Comparison of ENCODE assay signal across 16 cellular contexts in genomic region chr4:143363332-143363731, GRCh38.
"Had no signal": no experiment of that assay in that cellular context is flagged by ENCODE, and none has a peak within 500 bp of the region (broad histone marks: within the 10 kb centered on the region; RNA-seq: fewer than 3 reads in every experiment).

No MANE protein-coding gene starts in this region.

- H3K27me3 ChIP-seq: gastrocnemius medialis, thyroid gland had no signal

- ATAC-seq: activated naive CD8-positive, alpha-beta T cell treated with anti-CD3 and anti-CD28 coated beads, Interleukin-2, amount 50 U/mL, for 24 hours; gastrocnemius medialis had no signal

- H3K27ac ChIP-seq: thyroid gland had no signal

- H3K4me3 Mint-ChIP-seq: activated CD4-positive, alpha-beta T cell treated with anti-CD3 and anti-CD28 coated beads, Interleukin-2, amount 10 ng/mL, durations not matched to agents 24 days and 14 days; activated CD8-positive, alpha-beta T cell treated with anti-CD3 and anti-CD28 coated beads for 36 hours; activated naive CD4-positive, alpha-beta T cell treated with anti-CD3 and anti-CD28 coated beads, Interleukin-2, amount 10 ng/mL, durations not matched to agents 7 days and 5 days; activated naive CD8-positive, alpha-beta T cell treated with anti-CD3 and anti-CD28 coated beads, Interleukin-2, amount 50 U/mL, for 24 hours; activated T-cell treated with anti-CD3 and anti-CD28 coated beads, Interleukin-2, amount 50 U/mL, for 24 hours; nephron had no signal

- H3K9me3 Mint-ChIP-seq: activated naive CD4-positive, alpha-beta T cell treated with anti-CD3 and anti-CD28 coated beads, Interleukin-2, amount 10 ng/mL, durations not matched to agents 7 days and 5 days; activated T-cell treated with anti-CD3 and anti-CD28 coated beads, Interleukin-2, amount 50 U/mL, for 24 hours; nephron had no signal

- H3K27me3 Mint-ChIP-seq: activated CD8-positive, alpha-beta T cell treated with anti-CD3 and anti-CD28 coated beads for 36 hours; activated naive CD4-positive, alpha-beta T cell treated with anti-CD3 and anti-CD28 coated beads, Interleukin-2, amount 10 ng/mL, durations not matched to agents 7 days and 5 days; activated naive CD8-positive, alpha-beta T cell treated with anti-CD3 and anti-CD28 coated beads, Interleukin-2, amount 50 U/mL, for 24 hours; activated T-cell treated with anti-CD3 and anti-CD28 coated beads, Interleukin-2, amount 50 U/mL, for 24 hours had no signal

- H3K9me3 ChIP-seq: gastrocnemius medialis, thyroid gland had no signal

- DNase-seq: activated CD4-positive, alpha-beta T cell treated with anti-CD3 and anti-CD28 coated beads, Interleukin-2, amount 10 ng/mL, durations not matched to agents 24 days and 14 days; activated CD4-positive, CD25-positive, alpha-beta regulatory T cell; activated effector memory CD4-positive, alpha-beta T cell treated with Interleukin-2 at 50 U/mL for 16 hours; activated naive CD4-positive, alpha-beta T cell treated with anti-CD3 and anti-CD28 coated beads, Interleukin-2, amount 10 ng/mL, durations not matched to agents 7 days and 5 days; activated naive CD8-positive, alpha-beta T cell treated with anti-CD3 and anti-CD28 coated beads, Interleukin-2, amount 50 U/mL, for 24 hours; activated T-cell treated with anti-CD3 and anti-CD28 coated beads, Interleukin-2, amount 50 U/mL, for 24 hours; anterior cingulate cortex; effector CD4-positive, alpha-beta T cell; gastrocnemius medialis; nucleus accumbens; retina; T-helper 9 cell; thyroid gland had no signal

- H3K36me3 Mint-ChIP-seq: activated naive CD4-positive, alpha-beta T cell treated with anti-CD3 and anti-CD28 coated beads, Interleukin-2, amount 10 ng/mL, durations not matched to agents 7 days and 5 days had no signal

- H3K4me3 ChIP-seq: gastrocnemius medialis, lung, thyroid gland had no signal

- H3K27ac Mint-ChIP-seq: activated CD4-positive, alpha-beta T cell treated with anti-CD3 and anti-CD28 coated beads, Interleukin-2, amount 10 ng/mL, durations not matched to agents 24 days and 14 days; activated CD8-positive, alpha-beta T cell treated with anti-CD3 and anti-CD28 coated beads for 36 hours; activated naive CD4-positive, alpha-beta T cell treated with anti-CD3 and anti-CD28 coated beads, Interleukin-2, amount 10 ng/mL, durations not matched to agents 7 days and 5 days; activated naive CD8-positive, alpha-beta T cell treated with anti-CD3 and anti-CD28 coated beads, Interleukin-2, amount 50 U/mL, for 24 hours; activated T-cell treated with anti-CD3 and anti-CD28 coated beads, Interleukin-2, amount 50 U/mL, for 24 hours; nephron had no signal

- H3K36me3 ChIP-seq: gastrocnemius medialis, thyroid gland had no signal
